ENCODE assay signal across 1 cellular context in genomic region chr5:168683927-168684295, GRCh38.
TF ChIP-seq lines count a peak whose summit lies in the region.

No MANE protein-coding gene starts in this region.

TF ChIP-seq in K562, 482 proteins besides CTCF, POLR2A, EP300 and RAD21:
- no peak for TF ChIP-seq ZNF444 (CRISPR knock-in tag; IDR thresholded peaks at IDR 0.05)
- TF ChIP-seq ARID3A (IDR thresholded peaks at IDR 0.05; ENCODE audit: borderline replicate concordance, low read depth, low read length): no peak
- TF ChIP-seq MED1 (CRISPR knock-in tag; IDR thresholded peaks at IDR 0.05; ENCODE audit: borderline replicate concordance): no peak
- TF ChIP-seq ZNF24 (IDR thresholded peaks at IDR 0.05): no peak
- TF ChIP-seq ZNF318 (IDR thresholded peaks at IDR 0.05; ENCODE audit: borderline replicate concordance in 1 of 2, low read depth in 1 of 2): no peak
- no peak for TF ChIP-seq NFE2L1 (tag; IDR thresholded peaks at IDR 0.05; ENCODE audit: borderline replicate concordance, low read depth)
- TF ChIP-seq TOE1 (IDR thresholded peaks at IDR 0.05; ENCODE audit: borderline replicate concordance): no peak
- no peak for TF ChIP-seq TOE1 (CRISPR knock-in tag; IDR thresholded peaks at IDR 0.05; ENCODE audit: borderline replicate concordance, low read depth)
- TF ChIP-seq SRSF7 (optimal IDR thresholded peaks at IDR 0.05; ENCODE audit: low read depth, low read length): no peak
- no peak for TF ChIP-seq ZBTB5 (IDR thresholded peaks at IDR 0.05)
- TF ChIP-seq MIER1 (IDR thresholded peaks at IDR 0.05; ENCODE audit: low read depth): no peak
- TF ChIP-seq ZNF398 (CRISPR knock-in tag; IDR thresholded peaks at IDR 0.05): no peak
- TF ChIP-seq ZNF785 (CRISPR knock-in tag; IDR thresholded peaks at IDR 0.05): no peak
- TF ChIP-seq IRF9 (tag; IDR thresholded peaks at IDR 0.05): no peak
